Comparison of ENCODE assay signal across 15 cellular contexts in genomic region chr20:40652426-40652825, GRCh38. TPM values are rescaled to one million over a fixed set of nuclear protein-coding genes. Genes with fewer than 3 reads are reported as not detected.
DNase-seq lines count a peak whose midpoint lies in the region; ATAC-seq and TF ChIP-seq lines count a peak whose summit lies in the region.
"Had no signal": no experiment of that assay in that cellular context is flagged by ENCODE, and none has a peak within 500 bp of the region (broad histone marks: within the 10 kb centered on the region; RNA-seq: fewer than 3 reads in every experiment).

No MANE protein-coding gene starts in this region.

- no CpG with 5 or more reads among the region's 4 CpGs for WGBS in trophoblast cell (ENCODE audit: extremely low coverage, insufficient coverage, insufficient read length)

- H3K36me3 Mint-ChIP-seq in neural progenitor cell (no peaks in the 10 kb centered on the region), HFFc6 (ENCODE audit: low read depth) (no peaks in the 10 kb centered on the region)
- H3K36me3 Mint-ChIP-seq: CD4-positive, CD25-positive, alpha-beta regulatory T cell had no signal

- no peak overlapping the region for H3K27ac ChIP-seq in neural progenitor cell
- no peak overlapping the region for H3K27ac ChIP-seq in trophoblast cell (ENCODE audit: low read depth, low read length)
- H3K27ac ChIP-seq: BLaER1 treated with 17β-estradiol and CSF1 and Interleukin-3, amounts not matched to agents 10 nM and 100 nM had no signal

- H3K4me2 ChIP-seq in neural progenitor cell (no peak overlapping the region), trophoblast cell (ENCODE audit: low read length) (no peak overlapping the region)
- H3K4me2 ChIP-seq: GM23338 had no signal

- no peaks in the 10 kb centered on the region for H3K79me2 ChIP-seq in neural progenitor cell (ENCODE audit: low read depth)
- no peaks in the 10 kb centered on the region for H3K79me2 ChIP-seq in trophoblast cell (ENCODE audit: control insufficient read depth, insufficient read depth, low read length, poor library complexity)

- no peak overlapping the region for H4K8ac ChIP-seq in trophoblast cell (ENCODE audit: low read depth, low read length)

- H2AK5ac ChIP-seq in trophoblast cell (ENCODE audit: low read length), result no peak overlapping the region

- no peaks in the 10 kb centered on the region for H4K20me1 ChIP-seq in neural progenitor cell (ENCODE audit: low read depth)
- H4K20me1 ChIP-seq: BLaER1 treated with 17β-estradiol and CSF1 and Interleukin-3, amounts not matched to agents 10 nM and 100 nM had no signal

- no peak overlapping the region for H4K12ac ChIP-seq in trophoblast cell (ENCODE audit: low read depth, low read length)

- no peak for TF ChIP-seq CTCF in neural progenitor cell (IDR thresholded peaks at IDR 0.05)
- no peak for TF ChIP-seq CTCF in HFFc6 (IDR thresholded peaks at IDR 0.05)

- peak overlapping the region; percentile 5 for H2BK120ac ChIP-seq in trophoblast cell (ENCODE audit: insufficient read depth, low read length, poor library complexity)

- no peak for ATAC-seq in sciatic nerve
- ATAC-seq: GM12878, GM23338 had no signal

- H2BK12ac ChIP-seq in trophoblast cell (ENCODE audit: low read length), result no peak overlapping the region

- no peak overlapping the region for H3K4ac ChIP-seq in trophoblast cell (ENCODE audit: low read depth, low read length)

- no peak overlapping the region for H3K4me3 ChIP-seq in neural progenitor cell
- H3K4me3 ChIP-seq in trophoblast cell (ENCODE audit: low read depth, low read length), result no peak overlapping the region
- H3K4me3 ChIP-seq: BLaER1 treated with 17β-estradiol and CSF1 and Interleukin-3, amounts not matched to agents 10 nM and 100 nM; GM12878; GM23338 had no signal

- no peak overlapping the region for H3K4me3 Mint-ChIP-seq in neural progenitor cell
- no peak overlapping the region for H3K4me3 Mint-ChIP-seq in HFFc6
- H3K4me3 Mint-ChIP-seq: CD4-positive, CD25-positive, alpha-beta regulatory T cell; GM23338 had no signal

- H3K9me3 Mint-ChIP-seq in neural progenitor cell (no peaks in the 10 kb centered on the region), HFFc6 (peaks cover 4% of the 10 kb centered on the region; the same call in 1 of the 2 replicates)
- H3K9me3 Mint-ChIP-seq: GM23338 had no signal

- no peak overlapping the region for H3K9ac ChIP-seq in neural progenitor cell
- H3K9ac ChIP-seq in trophoblast cell (ENCODE audit: low read length), result no peak overlapping the region
- H3K9ac ChIP-seq: BLaER1 treated with 17β-estradiol and CSF1 and Interleukin-3, amounts not matched to agents 10 nM and 100 nM had no signal

- no peak overlapping the region for H3K14ac ChIP-seq in trophoblast cell (ENCODE audit: low read length)

- H3K9me3 ChIP-seq in neural progenitor cell (ENCODE audit: low read depth) (no peaks in the 10 kb centered on the region), trophoblast cell (ENCODE audit: insufficient read depth, low read depth, low read length) (no peaks in the 10 kb centered on the region)
- H3K9me3 ChIP-seq: BLaER1 treated with 17β-estradiol and CSF1 and Interleukin-3, amounts not matched to agents 10 nM and 100 nM had no signal

- H3K4me1 ChIP-seq in neural progenitor cell, result no peaks in the 10 kb centered on the region
- H3K4me1 ChIP-seq in trophoblast cell (ENCODE audit: control insufficient read depth in 1 of 2, insufficient read depth in 2 of 2, low read length in 2 of 2), result peaks cover 10 to 16% of the 10 kb centered on the region in 2 experiments

- peaks cover 3% of the 10 kb centered on the region for H3K79me1 ChIP-seq in trophoblast cell (ENCODE audit: low read length)

- DNase-seq in EL (peak; percentile 18), astrocyte of the hippocampus (ENCODE audit: low read depth, low spot score) (peak; percentile 53), neural progenitor cell (ENCODE audit: low spot score) (no peak), trophoblast cell (no peak), sciatic nerve (ENCODE audit: low spot score) (no peak), GM19240 (ENCODE audit: insufficient read length, low spot score) (no peak), nucleus accumbens (lab: John Stamatoyannopoulos, UW) (no peak), HFFc6 (no peak)
- DNase-seq: ACHN; CD4-positive, CD25-positive, alpha-beta regulatory T cell; DMS53; H7 had no signal

- intact Hi-C loops in sciatic nerve (cut with DNase I), result no loop called here

- no peak overlapping the region for H2BK5ac ChIP-seq in trophoblast cell (ENCODE audit: low read depth, low read length, poor library complexity)

- H3K27me3 ChIP-seq in neural progenitor cell (no peaks in the 10 kb centered on the region), trophoblast cell (ENCODE audit: insufficient read depth, low read length) (no peaks in the 10 kb centered on the region)
- H3K27me3 ChIP-seq: BLaER1 treated with 17β-estradiol and CSF1 and Interleukin-3, amounts not matched to agents 10 nM and 100 nM had no signal

- H3K27me3 Mint-ChIP-seq in neural progenitor cell (ENCODE audit: insufficient read depth, low read depth) (peaks cover 5% of the 10 kb centered on the region), HFFc6 (ENCODE audit: insufficient read depth) (peaks cover 1% of the 10 kb centered on the region)

- H3K36me3 ChIP-seq in neural progenitor cell (no peaks in the 10 kb centered on the region), trophoblast cell (ENCODE audit: control insufficient read depth in 1 of 2, insufficient read depth in 2 of 2, low read length in 2 of 2) (no peaks in the 10 kb centered on the region)
- H3K36me3 ChIP-seq: BLaER1 treated with 17β-estradiol and CSF1 and Interleukin-3, amounts not matched to agents 10 nM and 100 nM had no signal

- H2AFZ ChIP-seq in neural progenitor cell (replicated peaks) (peak overlapping the region; percentile 66), trophoblast cell (ENCODE audit: insufficient read depth, low read length, poor library complexity) (no peak overlapping the region)
- H2AFZ ChIP-seq: GM23338 had no signal

- no peak overlapping the region for H3K27ac Mint-ChIP-seq in neural progenitor cell
- H3K27ac Mint-ChIP-seq in HFFc6, result no peak overlapping the region
- H3K27ac Mint-ChIP-seq: CD4-positive, CD25-positive, alpha-beta regulatory T cell; GM23338 had no signal

- no peaks in the 10 kb centered on the region for H3F3A ChIP-seq in neural progenitor cell (ENCODE audit: low read depth)

- H3K4me1 Mint-ChIP-seq in neural progenitor cell (peaks cover 4% of the 10 kb centered on the region), HFFc6 (ENCODE audit: low read depth) (no peaks in the 10 kb centered on the region)
- H3K4me1 Mint-ChIP-seq: CD4-positive, CD25-positive, alpha-beta regulatory T cell had no signal

- H3K18ac ChIP-seq in trophoblast cell (ENCODE audit: low read length), result peak overlapping the region; percentile 37

- peak overlapping the region; percentile 38 for H4K91ac ChIP-seq in trophoblast cell (ENCODE audit: low read depth, low read length)

- no peak overlapping the region for H3K23ac ChIP-seq in trophoblast cell (ENCODE audit: low read length)

RNA-seq across cellular contexts. Expression of gene MAFB, which starts 36.6 kb away (rescaled TPM):
- total RNA-seq in neural progenitor cell (ENCODE audit: low replicate concordance) (0.64 and 1.3 TPM in 2 replicates), sciatic nerve (38.6 TPM)
- 13.0 and 14.8 TPM in 2 replicates for polyA plus RNA-seq in trophoblast cell (2013)
- under 1 TPM in 1 of 6 experiments, not detected in 5; 0.05 TPM for total RNA-seq in HFFc6 (2021; fragmentation: NEBNext Ultra II Directional; extraction: Animal tissue kit (Norgen Biotek cat#: 25700))
- total RNA-seq: CD4-positive, CD25-positive, alpha-beta regulatory T cell; GM12878 had no signal

Comparison
In these comparisons a context has a peak if more than half of its experiments do, and no peak if none do; other contexts are left out.
1. DNase-seq: peak in EL (single experiment) and astrocyte of the hippocampus (single experiment); none in neural progenitor cell (single experiment), trophoblast cell (0 of 2), sciatic nerve (single experiment), GM19240 (single experiment), nucleus accumbens (0 of 56) and HFFc6 (single experiment).
2. RNA of gene MAFB, which starts 36.6 kb away (total RNA-seq): 38.6 TPM in sciatic nerve (single experiment); 0.64 to 1.3 TPM in neural progenitor cell and 0.05 TPM in HFFc6; every median in the first group is over 10 times any median in the second.